2 cellular contexts compared by ENCODE assay signal in the genomic region with DNA sequence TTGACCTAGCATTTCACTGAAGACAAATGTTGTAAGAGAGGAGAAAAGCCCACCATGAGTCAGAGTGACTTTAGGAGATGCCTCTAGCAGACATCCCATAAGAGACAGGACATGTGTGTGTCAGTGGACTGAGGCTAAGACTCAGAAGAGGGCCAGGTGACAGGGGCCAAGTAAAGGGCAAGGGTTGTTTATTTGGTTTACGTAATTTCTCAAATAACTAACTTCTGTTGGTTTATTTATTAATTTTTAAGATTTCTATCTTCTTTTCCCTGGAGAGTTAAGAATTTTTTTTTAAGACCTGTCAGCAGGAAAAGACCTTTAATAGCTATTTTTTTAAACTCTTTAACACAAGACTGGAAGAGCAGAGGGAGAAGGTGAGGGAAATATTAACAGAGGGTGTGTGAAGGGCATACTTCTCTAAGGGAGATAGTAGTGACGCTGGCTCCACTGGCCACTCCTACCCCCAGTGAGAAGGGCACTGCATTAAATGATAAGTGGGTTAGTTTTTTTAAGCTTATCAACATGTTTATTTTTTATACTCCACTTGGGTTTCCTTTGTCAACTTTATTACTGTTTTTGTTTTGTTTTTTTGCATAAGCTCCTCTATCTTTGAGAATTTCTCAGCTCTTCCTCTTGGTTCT.
TF ChIP-seq lines count a peak whose summit lies in the region.

No MANE protein-coding gene starts in this region.

TF ChIP-seq in A549, 52 proteins besides CTCF, POLR2A, EP300 and RAD21 (continued from another document):
- TF ChIP-seq, protein P1, sequence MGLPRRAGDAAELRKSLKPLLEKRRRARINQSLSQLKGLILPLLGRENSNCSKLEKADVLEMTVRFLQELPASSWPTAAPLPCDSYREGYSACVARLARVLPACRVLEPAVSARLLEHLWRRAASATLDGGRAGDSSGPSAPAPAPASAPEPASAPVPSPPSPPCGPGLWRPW (IDR thresholded peaks at IDR 0.05) = no peak
- TF ChIP-seq ZNF302 (CRISPR knock-in tag; IDR thresholded peaks at IDR 0.05) = no peak
- no peak for TF ChIP-seq TFCP2L1 (CRISPR knock-in tag; IDR thresholded peaks at IDR 0.05)
- TF ChIP-seq, protein P2, sequence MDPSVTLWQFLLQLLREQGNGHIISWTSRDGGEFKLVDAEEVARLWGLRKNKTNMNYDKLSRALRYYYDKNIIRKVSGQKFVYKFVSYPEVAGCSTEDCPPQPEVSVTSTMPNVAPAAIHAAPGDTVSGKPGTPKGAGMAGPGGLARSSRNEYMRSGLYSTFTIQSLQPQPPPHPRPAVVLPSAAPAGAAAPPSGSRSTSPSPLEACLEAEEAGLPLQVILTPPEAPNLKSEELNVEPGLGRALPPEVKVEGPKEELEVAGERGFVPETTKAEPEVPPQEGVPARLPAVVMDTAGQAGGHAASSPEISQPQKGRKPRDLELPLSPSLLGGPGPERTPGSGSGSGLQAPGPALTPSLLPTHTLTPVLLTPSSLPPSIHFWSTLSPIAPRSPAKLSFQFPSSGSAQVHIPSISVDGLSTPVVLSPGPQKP (IDR thresholded peaks at IDR 0.05; ENCODE audit: low read depth, low read length) = no peak
- TF ChIP-seq, protein P3, sequence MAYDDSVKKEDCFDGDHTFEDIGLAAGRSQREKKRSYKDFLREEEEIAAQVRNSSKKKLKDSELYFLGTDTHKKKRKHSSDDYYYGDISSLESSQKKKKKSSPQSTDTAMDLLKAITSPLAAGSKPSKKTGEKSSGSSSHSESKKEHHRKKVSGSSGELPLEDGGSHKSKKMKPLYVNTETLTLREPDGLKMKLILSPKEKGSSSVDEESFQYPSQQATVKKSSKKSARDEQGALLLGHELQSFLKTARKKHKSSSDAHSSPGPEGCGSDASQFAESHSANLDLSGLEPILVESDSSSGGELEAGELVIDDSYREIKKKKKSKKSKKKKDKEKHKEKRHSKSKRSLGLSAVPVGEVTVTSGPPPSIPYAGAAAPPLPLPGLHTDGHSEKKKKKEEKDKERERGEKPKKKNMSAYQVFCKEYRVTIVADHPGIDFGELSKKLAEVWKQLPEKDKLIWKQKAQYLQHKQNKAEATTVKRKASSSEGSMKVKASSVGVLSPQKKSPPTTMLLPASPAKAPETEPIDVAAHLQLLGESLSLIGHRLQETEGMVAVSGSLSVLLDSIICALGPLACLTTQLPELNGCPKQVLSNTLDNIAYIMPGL (CRISPR knock-in tag; IDR thresholded peaks at IDR 0.05; ENCODE audit: borderline replicate concordance) = no peak
- TF ChIP-seq MAFK (IDR thresholded peaks at IDR 0.05; ENCODE audit: partially characterized antibody) = no peak
- TF ChIP-seq MYC (IDR thresholded peaks at IDR 0.05; ENCODE audit: borderline replicate concordance, low read length) = no peak
- TF ChIP-seq, protein P4, sequence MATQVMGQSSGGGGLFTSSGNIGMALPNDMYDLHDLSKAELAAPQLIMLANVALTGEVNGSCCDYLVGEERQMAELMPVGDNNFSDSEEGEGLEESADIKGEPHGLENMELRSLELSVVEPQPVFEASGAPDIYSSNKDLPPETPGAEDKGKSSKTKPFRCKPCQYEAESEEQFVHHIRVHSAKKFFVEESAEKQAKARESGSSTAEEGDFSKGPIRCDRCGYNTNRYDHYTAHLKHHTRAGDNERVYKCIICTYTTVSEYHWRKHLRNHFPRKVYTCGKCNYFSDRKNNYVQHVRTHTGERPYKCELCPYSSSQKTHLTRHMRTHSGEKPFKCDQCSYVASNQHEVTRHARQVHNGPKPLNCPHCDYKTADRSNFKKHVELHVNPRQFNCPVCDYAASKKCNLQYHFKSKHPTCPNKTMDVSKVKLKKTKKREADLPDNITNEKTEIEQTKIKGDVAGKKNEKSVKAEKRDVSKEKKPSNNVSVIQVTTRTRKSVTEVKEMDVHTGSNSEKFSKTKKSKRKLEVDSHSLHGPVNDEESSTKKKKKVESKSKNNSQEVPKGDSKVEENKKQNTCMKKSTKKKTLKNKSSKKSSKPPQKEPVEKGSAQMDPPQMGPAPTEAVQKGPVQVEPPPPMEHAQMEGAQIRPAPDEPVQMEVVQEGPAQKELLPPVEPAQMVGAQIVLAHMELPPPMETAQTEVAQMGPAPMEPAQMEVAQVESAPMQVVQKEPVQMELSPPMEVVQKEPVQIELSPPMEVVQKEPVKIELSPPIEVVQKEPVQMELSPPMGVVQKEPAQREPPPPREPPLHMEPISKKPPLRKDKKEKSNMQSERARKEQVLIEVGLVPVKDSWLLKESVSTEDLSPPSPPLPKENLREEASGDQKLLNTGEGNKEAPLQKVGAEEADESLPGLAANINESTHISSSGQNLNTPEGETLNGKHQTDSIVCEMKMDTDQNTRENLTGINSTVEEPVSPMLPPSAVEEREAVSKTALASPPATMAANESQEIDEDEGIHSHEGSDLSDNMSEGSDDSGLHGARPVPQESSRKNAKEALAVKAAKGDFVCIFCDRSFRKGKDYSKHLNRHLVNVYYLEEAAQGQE (IDR thresholded peaks at IDR 0.05) = no peak
- TF ChIP-seq, protein P5, sequence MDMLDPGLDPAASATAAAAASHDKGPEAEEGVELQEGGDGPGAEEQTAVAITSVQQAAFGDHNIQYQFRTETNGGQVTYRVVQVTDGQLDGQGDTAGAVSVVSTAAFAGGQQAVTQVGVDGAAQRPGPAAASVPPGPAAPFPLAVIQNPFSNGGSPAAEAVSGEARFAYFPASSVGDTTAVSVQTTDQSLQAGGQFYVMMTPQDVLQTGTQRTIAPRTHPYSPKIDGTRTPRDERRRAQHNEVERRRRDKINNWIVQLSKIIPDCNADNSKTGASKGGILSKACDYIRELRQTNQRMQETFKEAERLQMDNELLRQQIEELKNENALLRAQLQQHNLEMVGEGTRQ (IDR thresholded peaks at IDR 0.05) = no peak
- TF ChIP-seq CBX8 (IDR thresholded peaks at IDR 0.05) = no peak
- TF ChIP-seq CHD4 (IDR thresholded peaks at IDR 0.05; ENCODE audit: borderline replicate concordance) = no peak
- TF ChIP-seq KDM5A (IDR thresholded peaks at IDR 0.05) = no peak
- no peak for TF ChIP-seq NFE2L2 (conservative IDR thresholded peaks at IDR 0.05; ENCODE audit: low read length)
- TF ChIP-seq JUNB (IDR thresholded peaks at IDR 0.05) = no peak
- no peak for TF ChIP-seq TP53 (CRISPR knock-in tag; IDR thresholded peaks at IDR 0.05)
- TF ChIP-seq, protein P6, sequence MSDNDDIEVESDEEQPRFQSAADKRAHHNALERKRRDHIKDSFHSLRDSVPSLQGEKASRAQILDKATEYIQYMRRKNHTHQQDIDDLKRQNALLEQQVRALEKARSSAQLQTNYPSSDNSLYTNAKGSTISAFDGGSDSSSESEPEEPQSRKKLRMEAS (IDR thresholded peaks at IDR 0.05) = no peak
- no peak for TF ChIP-seq FOSB (CRISPR knock-in tag; IDR thresholded peaks at IDR 0.05)
- TF ChIP-seq, protein P7, sequence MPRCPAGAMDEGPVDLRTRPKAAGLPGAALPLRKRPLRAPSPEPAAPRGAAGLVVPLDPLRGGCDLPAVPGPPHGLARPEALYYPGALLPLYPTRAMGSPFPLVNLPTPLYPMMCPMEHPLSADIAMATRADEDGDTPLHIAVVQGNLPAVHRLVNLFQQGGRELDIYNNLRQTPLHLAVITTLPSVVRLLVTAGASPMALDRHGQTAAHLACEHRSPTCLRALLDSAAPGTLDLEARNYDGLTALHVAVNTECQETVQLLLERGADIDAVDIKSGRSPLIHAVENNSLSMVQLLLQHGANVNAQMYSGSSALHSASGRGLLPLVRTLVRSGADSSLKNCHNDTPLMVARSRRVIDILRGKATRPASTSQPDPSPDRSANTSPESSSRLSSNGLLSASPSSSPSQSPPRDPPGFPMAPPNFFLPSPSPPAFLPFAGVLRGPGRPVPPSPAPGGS (IDR thresholded peaks at IDR 0.05) = no peak

TF ChIP-seq in GM23338, 12 proteins besides CTCF, POLR2A, EP300 and RAD21:
- TF ChIP-seq, protein P8, sequence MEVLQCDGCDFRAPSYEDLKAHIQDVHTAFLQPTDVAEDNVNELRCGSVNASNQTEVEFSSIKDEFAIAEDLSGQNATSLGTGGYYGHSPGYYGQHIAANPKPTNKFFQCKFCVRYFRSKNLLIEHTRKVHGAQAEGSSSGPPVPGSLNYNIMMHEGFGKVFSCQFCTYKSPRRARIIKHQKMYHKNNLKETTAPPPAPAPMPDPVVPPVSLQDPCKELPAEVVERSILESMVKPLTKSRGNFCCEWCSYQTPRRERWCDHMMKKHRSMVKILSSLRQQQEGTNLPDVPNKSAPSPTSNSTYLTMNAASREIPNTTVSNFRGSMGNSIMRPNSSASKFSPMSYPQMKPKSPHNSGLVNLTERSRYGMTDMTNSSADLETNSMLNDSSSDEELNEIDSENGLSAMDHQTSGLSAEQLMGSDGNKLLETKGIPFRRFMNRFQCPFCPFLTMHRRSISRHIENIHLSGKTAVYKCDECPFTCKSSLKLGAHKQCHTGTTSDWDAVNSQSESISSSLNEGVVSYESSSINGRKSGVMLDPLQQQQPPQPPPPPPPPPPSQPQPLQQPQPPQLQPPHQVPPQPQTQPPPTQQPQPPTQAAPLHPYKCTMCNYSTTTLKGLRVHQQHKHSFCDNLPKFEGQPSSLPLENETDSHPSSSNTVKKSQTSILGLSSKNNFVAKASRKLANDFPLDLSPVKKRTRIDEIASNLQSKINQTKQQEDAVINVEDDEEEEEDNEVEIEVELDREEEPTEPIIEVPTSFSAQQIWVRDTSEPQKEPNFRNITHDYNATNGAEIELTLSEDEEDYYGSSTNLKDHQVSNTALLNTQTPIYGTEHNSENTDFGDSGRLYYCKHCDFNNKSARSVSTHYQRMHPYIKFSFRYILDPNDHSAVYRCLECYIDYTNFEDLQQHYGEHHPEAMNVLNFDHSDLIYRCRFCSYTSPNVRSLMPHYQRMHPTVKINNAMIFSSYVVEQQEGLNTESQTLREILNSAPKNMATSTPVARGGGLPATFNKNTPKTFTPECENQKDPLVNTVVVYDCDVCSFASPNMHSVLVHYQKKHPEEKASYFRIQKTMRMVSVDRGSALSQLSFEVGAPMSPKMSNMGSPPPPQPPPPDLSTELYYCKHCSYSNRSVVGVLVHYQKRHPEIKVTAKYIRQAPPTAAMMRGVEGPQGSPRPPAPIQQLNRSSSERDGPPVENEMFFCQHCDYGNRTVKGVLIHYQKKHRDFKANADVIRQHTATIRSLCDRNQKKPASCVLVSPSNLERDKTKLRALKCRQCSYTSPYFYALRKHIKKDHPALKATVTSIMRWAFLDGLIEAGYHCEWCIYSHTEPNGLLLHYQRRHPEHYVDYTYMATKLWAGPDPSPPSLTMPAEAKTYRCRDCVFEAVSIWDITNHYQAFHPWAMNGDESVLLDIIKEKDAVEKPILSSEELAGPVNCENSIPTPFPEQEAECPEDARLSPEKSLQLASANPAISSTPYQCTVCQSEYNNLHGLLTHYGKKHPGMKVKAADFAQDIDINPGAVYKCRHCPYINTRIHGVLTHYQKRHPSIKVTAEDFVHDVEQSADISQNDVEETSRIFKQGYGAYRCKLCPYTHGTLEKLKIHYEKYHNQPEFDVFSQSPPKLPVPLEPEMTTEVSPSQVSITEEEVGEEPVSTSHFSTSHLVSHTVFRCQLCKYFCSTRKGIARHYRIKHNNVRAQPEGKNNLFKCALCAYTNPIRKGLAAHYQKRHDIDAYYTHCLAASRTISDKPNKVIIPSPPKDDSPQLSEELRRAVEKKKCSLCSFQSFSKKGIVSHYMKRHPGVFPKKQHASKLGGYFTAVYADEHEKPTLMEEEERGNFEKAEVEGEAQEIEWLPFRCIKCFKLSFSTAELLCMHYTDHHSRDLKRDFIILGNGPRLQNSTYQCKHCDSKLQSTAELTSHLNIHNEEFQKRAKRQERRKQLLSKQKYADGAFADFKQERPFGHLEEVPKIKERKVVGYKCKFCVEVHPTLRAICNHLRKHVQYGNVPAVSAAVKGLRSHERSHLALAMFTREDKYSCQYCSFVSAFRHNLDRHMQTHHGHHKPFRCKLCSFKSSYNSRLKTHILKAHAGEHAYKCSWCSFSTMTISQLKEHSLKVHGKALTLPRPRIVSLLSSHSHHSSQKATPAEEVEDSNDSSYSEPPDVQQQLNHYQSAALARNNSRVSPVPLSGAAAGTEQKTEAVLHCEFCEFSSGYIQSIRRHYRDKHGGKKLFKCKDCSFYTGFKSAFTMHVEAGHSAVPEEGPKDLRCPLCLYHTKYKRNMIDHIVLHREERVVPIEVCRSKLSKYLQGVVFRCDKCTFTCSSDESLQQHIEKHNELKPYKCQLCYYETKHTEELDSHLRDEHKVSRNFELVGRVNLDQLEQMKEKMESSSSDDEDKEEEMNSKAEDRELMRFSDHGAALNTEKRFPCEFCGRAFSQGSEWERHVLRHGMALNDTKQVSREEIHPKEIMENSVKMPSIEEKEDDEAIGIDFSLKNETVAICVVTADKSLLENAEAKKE (CRISPR knock-in tag; IDR thresholded peaks at IDR 0.05) = no peak
